13 cellular contexts compared by ENCODE assay signal in genomic region chr9:21616082-21616778, GRCh38.
DNase-seq lines count a peak whose midpoint lies in the region; ATAC-seq and TF ChIP-seq lines count a peak whose summit lies in the region.
"Had no signal": no experiment of that assay in that cellular context is flagged by ENCODE, and none has a peak within 500 bp of the region (broad histone marks: within the 10 kb centered on the region; RNA-seq: fewer than 3 reads in every experiment).

No MANE protein-coding gene starts in this region.

- H3K4me3 Mint-ChIP-seq in endodermal cell = no peak overlapping the region

- no peaks in the 10 kb centered on the region for H3K27me3 Mint-ChIP-seq in endodermal cell (ENCODE audit: insufficient read depth)

- intact Hi-C loops in prostate gland (cut with DNase I) = no loop called here

- H3K36me3 Mint-ChIP-seq in endodermal cell (ENCODE audit: low read depth) = no peaks in the 10 kb centered on the region

- ATAC-seq in GM21447 (IDR thresholded peaks at IDR 0.05; ENCODE audit: unreplicated experiment) = no peak
- ATAC-seq: activated CD4-positive, CD25-positive, alpha-beta regulatory T cell treated with anti-CD3 and anti-CD28 coated beads, Interleukin-2, amount 50 U/mL, for 24 hours had no signal

- H3K9me3 Mint-ChIP-seq in endodermal cell = no peaks in the 10 kb centered on the region

- H3K27ac Mint-ChIP-seq in endodermal cell = peak overlapping the region; percentile 37

- no peak overlapping the region for H3K9ac ChIP-seq in endodermal cell (ENCODE audit: extremely low read depth, low read length, poor library complexity, severe bottlenecking)

- H3K9me3 ChIP-seq in endodermal cell (ENCODE audit: control insufficient read depth, low read length) (no peaks in the 10 kb centered on the region), prostate gland (no peaks in the 10 kb centered on the region)

- no peak for TF ChIP-seq POLR2A in prostate gland (IDR thresholded peaks at IDR 0.05)

- peaks cover 14% of the 10 kb centered on the region for H3K4me1 Mint-ChIP-seq in endodermal cell

- H3K4me3 ChIP-seq in endodermal cell (ENCODE audit: low read length) = no peak overlapping the region
- H3K4me3 ChIP-seq in prostate gland = no peak overlapping the region

- no peaks in the 10 kb centered on the region for H3K27me3 ChIP-seq in endodermal cell (ENCODE audit: control insufficient read depth, insufficient read depth, low read length, poor library complexity, severe bottlenecking)
- H3K27me3 ChIP-seq in prostate gland (replicated peaks; ENCODE audit: insufficient read depth) = no peaks in the 10 kb centered on the region

- peak; percentile 97 for DNase-seq in ELR (ENCODE audit: low read depth)
- peak; percentile 79 for DNase-seq in NCI-H226
- no peak for DNase-seq in endodermal cell
- DNase-seq in non-pigmented ciliary epithelial cell (ENCODE audit: low read depth) = peak; percentile 97
- DNase-seq in GM10248 (ENCODE audit: extremely low spot score) = no peak
- no peak for DNase-seq in middle frontal gyrus (ENCODE audit: extremely low spot score, low spot score)
- no peak for DNase-seq in prostate gland (ENCODE audit: low spot score)
- DNase-seq: DMS 273 treated with DMSO at 0.1 percent for 48 hours; NCI-H1694 treated with DMSO at 0.1 percent for 48 hours; stimulated activated CD4-positive, alpha-beta T cell treated with anti-CD3 and anti-CD28 coated beads, Interleukin-2, amount 100 ng/mL, for 48 hours; substantia nigra had no signal

- CTCF ChIA-PET in GM10248 (lab: Yijun Ruan, JAX) = no interaction called here

- no peak overlapping the region for H3K27ac ChIP-seq in endodermal cell (ENCODE audit: low read depth, low read length)
- no peak overlapping the region for H3K27ac ChIP-seq in prostate gland

- peaks cover 5% of the 10 kb centered on the region for H3K4me1 ChIP-seq in endodermal cell (ENCODE audit: control insufficient read depth, insufficient read depth, low read length)
- no peaks in the 10 kb centered on the region for H3K4me1 ChIP-seq in prostate gland (replicated peaks)

- TF ChIP-seq CTCF in endodermal cell (conservative IDR thresholded peaks at IDR 0.05) (no peak), GM10248 (IDR thresholded peaks at IDR 0.05; ENCODE audit: control extremely low read depth, extremely low read depth, low read depth, missing control alignments) (no peak), prostate gland (IDR thresholded peaks at IDR 0.05) (no peak)

- WGBS in endodermal cell (ENCODE audit: insufficient coverage in 1 of 2, insufficient read length in 1 of 2), 2 experiments = 78 to 88% methylated on average over 3 to 6 of the region's 6 CpGs
- WGBS in prostate gland = 77% methylated on average over 6 of the region's 6 CpGs

- no peaks in the 10 kb centered on the region for H3K36me3 ChIP-seq in endodermal cell (ENCODE audit: control insufficient read depth, insufficient read depth, low read length)
- H3K36me3 ChIP-seq in prostate gland = no peaks in the 10 kb centered on the region

- POLR2A ChIA-PET in GM10248 (lab: Yijun Ruan, JAX) = no interaction called here

Comparison
In these comparisons a context has a peak if more than half of its experiments do, and no peak if none do; other contexts are left out.
1. DNase-seq: peak in ELR (single experiment), NCI-H226 (single experiment) and non-pigmented ciliary epithelial cell (single experiment); none in endodermal cell (single experiment), GM10248 (single experiment), middle frontal gyrus (single experiment) and prostate gland (single experiment).